1 cellular context compared by ENCODE assay signal in the genomic region with DNA sequence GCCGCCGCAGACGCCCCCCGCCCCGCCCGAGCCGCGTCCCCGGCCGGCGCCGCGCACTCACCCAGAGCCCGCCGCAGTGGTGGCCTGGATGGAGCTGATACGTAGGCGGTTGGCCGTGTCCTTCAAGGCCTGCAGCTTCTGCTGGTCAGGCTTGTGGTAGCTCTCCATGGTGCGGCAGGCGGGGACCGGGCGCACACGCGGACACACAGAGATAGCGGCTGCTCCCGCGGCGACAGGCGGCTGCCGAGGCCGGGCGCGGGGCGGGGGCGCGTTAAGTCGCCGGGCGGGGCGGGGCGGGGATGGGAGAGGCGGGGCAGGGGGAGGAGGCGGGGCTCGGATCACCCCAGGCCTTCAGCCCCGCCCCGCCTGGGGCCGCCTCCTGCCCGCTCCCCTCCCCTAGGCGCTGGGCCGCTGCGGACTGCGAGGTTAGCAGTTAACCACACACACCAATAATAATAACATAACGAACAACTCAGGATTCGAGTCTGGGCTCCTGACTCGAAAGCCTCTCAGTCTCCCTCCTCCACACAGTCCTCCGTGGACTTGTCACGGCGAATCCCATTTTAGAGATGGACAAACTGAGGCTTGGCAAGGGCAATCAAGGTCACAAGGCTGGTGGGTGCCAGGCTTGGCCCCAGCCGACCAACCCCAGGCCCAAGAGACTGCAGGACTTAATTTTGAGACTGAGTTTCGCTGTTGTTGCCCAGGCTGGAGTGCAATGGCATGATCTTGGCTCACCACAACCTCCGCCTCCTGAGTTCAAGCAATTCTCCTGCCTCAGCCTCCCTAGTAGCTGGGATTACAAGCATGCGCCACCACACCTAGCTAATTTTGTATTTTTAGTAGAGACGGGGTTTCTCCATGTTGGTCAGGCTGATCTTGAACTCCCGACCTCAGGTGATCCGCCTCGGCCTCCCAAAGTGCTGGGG.
A peak's percentile ranks its signal among the peaks of the same experiment; 100 is the strongest.
TF ChIP-seq lines count a peak whose summit lies in the region.

A gene with protein sequence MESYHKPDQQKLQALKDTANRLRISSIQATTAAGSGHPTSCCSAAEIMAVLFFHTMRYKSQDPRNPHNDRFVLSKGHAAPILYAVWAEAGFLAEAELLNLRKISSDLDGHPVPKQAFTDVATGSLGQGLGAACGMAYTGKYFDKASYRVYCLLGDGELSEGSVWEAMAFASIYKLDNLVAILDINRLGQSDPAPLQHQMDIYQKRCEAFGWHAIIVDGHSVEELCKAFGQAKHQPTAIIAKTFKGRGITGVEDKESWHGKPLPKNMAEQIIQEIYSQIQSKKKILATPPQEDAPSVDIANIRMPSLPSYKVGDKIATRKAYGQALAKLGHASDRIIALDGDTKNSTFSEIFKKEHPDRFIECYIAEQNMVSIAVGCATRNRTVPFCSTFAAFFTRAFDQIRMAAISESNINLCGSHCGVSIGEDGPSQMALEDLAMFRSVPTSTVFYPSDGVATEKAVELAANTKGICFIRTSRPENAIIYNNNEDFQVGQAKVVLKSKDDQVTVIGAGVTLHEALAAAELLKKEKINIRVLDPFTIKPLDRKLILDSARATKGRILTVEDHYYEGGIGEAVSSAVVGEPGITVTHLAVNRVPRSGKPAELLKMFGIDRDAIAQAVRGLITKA (minus strand): TSS at position 248 of the 929 bp plus-strand sequence. CDS start 80 bp downstream, at position 168.

TF ChIP-seq in HEK293, 187 proteins besides CTCF, POLR2A, EP300 and RAD21 (continued from another document):
- TF ChIP-seq, protein P1, sequence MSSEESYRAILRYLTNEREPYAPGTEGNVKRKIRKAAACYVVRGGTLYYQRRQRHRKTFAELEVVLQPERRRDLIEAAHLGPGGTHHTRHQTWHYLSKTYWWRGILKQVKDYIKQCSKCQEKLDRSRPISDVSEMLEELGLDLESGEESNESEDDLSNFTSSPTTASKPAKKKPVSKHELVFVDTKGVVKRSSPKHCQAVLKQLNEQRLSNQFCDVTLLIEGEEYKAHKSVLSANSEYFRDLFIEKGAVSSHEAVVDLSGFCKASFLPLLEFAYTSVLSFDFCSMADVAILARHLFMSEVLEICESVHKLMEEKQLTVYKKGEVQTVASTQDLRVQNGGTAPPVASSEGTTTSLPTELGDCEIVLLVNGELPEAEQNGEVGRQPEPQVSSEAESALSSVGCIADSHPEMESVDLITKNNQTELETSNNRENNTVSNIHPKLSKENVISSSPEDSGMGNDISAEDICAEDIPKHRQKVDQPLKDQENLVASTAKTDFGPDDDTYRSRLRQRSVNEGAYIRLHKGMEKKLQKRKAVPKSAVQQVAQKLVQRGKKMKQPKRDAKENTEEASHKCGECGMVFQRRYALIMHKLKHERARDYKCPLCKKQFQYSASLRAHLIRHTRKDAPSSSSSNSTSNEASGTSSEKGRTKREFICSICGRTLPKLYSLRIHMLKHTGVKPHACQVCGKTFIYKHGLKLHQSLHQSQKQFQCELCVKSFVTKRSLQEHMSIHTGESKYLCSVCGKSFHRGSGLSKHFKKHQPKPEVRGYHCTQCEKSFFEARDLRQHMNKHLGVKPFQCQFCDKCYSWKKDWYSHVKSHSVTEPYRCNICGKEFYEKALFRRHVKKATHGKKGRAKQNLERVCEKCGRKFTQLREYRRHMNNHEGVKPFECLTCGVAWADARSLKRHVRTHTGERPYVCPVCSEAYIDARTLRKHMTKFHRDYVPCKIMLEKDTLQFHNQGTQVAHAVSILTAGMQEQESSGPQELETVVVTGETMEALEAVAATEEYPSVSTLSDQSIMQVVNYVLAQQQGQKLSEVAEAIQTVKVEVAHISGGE (tag by site-specific recombination; conservative IDR thresholded peaks at IDR 0.05; ENCODE audit: low read depth), result no peak
- TF ChIP-seq, protein P2, sequence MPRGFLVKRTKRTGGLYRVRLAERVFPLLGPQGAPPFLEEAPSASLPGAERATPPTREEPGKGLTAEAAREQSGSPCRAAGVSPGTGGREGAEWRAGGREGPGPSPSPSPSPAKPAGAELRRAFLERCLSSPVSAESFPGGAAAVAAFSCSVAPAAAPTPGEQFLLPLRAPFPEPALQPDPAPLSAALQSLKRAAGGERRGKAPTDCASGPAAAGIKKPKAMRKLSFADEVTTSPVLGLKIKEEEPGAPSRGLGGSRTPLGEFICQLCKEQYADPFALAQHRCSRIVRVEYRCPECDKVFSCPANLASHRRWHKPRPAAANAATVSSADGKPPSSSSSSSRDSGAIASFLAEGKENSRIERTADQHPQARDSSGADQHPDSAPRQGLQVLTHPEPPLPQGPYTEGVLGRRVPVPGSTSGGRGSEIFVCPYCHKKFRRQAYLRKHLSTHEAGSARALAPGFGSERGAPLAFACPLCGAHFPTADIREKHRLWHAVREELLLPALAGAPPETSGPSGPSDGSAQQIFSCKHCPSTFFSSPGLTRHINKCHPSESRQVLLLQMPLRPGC (tag by site-specific recombination; IDR thresholded peaks at IDR 0.05), result no peak
- TF ChIP-seq SALL2 (tag by site-specific recombination; IDR thresholded peaks at IDR 0.05; ENCODE audit: borderline replicate concordance), result no peak
- TF ChIP-seq GLIS2 (tag by site-specific recombination; IDR thresholded peaks at IDR 0.05), result no peak
- TF ChIP-seq ZNF138 (tag by site-specific recombination; IDR thresholded peaks at IDR 0.05; ENCODE audit: borderline replicate concordance), result no peak
- peak; percentile 67 for TF ChIP-seq ZIC2 (tag by site-specific recombination; IDR thresholded peaks at IDR 0.05)
TF ChIP-seq in HEK293: peak in this region for 13.
